ENCODE assay signal across 16 cellular contexts in the genomic region with DNA sequence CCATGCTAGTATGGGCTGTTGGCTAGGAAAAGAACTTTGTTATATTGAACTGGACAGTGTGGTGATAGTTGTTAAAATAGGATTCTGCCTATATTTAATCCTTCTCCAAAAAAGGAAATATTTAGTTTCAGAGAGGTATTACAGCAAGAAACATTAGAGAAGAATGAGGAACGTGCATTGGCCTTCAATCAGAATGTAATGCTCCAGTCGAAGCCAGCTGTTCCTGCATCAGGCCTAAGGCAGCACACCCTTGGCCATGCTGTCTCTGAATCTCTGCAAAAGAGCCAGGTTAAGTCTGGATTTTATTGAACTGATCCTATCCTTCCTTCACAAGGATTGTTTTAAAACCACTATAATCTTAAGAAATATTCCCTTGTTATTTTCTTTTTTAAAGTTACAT.
"Had no signal": no experiment of that assay in that cellular context is flagged by ENCODE, and none has a peak within 500 bp of the region (broad histone marks: within the 10 kb centered on the region; RNA-seq: fewer than 3 reads in every experiment).

No MANE protein-coding gene starts in this region.

- H3K4me3 ChIP-seq: colonic mucosa, dorsolateral prefrontal cortex, esophagus muscularis mucosa, lung, upper lobe of left lung had no signal

- H3K27me3 ChIP-seq: colonic mucosa, dorsolateral prefrontal cortex, esophagus muscularis mucosa, upper lobe of left lung had no signal

- H3K36me3 ChIP-seq: colonic mucosa, esophagus muscularis mucosa, upper lobe of left lung had no signal

- DNase-seq: activated CD4-positive, alpha-beta T cell treated with anti-CD3 and anti-CD28 coated beads, Interleukin-2, amount 50 U/mL, for 4 hours; activated CD8-positive, alpha-beta memory T cell treated with anti-CD3 and anti-CD28 coated beads, Interleukin-2, amount 50 U/mL, for 48 hours; activated naive CD4-positive, alpha-beta T cell treated with Interleukin-2 at 50 U/mL for 16 hours; activated naive CD8-positive, alpha-beta T cell treated with anti-CD3 and anti-CD28 coated beads for 36 hours; activated T-cell treated with anti-CD3 and anti-CD28 coated beads, Interleukin-2, amount 50 U/mL, for 4 hours; amniotic stem cell; colonic mucosa; dorsolateral prefrontal cortex; naive thymus-derived CD8-positive, alpha-beta T cell; retina; stimulated activated CD4-positive, alpha-beta T cell treated with anti-CD3 and anti-CD28 coated beads, Interleukin-4, amount 100 ng/mL, for 24 hours; stimulated activated naive CD8-positive, alpha-beta T cell treated with anti-CD3 and anti-CD28 coated beads, Interleukin-15, Interleukin-2, amounts not matched to agents 100 U/mL and 50 U/mL, for 24 hours; upper lobe of left lung had no signal

- H3K4me1 ChIP-seq: colonic mucosa, esophagus muscularis mucosa, upper lobe of left lung had no signal

- ATAC-seq: activated T-cell treated with anti-CD3 and anti-CD28 coated beads, Interleukin-2, amount 50 U/mL, for 4 hours; left lobe of liver; naive thymus-derived CD8-positive, alpha-beta T cell; stimulated activated naive CD8-positive, alpha-beta T cell treated with anti-CD3 and anti-CD28 coated beads, Interleukin-15, Interleukin-2, amounts not matched to agents 100 U/mL and 50 U/mL, for 24 hours had no signal

- H3K27ac ChIP-seq: colonic mucosa, dorsolateral prefrontal cortex, esophagus muscularis mucosa, upper lobe of left lung had no signal

- H3K9me3 ChIP-seq: colonic mucosa, esophagus muscularis mucosa, upper lobe of left lung had no signal
